15 cellular contexts compared by ENCODE assay signal in genomic region chr12:93713800-93714199, GRCh38. TPM values are rescaled to one million over a fixed set of nuclear protein-coding genes. Genes with fewer than 3 reads are reported as not detected.
"Had no signal": no experiment of that assay in that cellular context is flagged by ENCODE, and none has a peak within 500 bp of the region (broad histone marks: within the 10 kb centered on the region; RNA-seq: fewer than 3 reads in every experiment).

No MANE protein-coding gene starts in this region.

- DNase-seq: activated CD4-positive, alpha-beta T cell treated with anti-CD3 and anti-CD28 coated beads, Interleukin-2, amount 50 U/mL, for 48 hours; activated gamma-delta T cell treated with Interleukin-2 at 50 U/mL for 16 hours; activated naive CD8-positive, alpha-beta T cell treated with anti-CD3 and anti-CD28 coated beads, Interleukin-2, amount 10 ng/mL, durations not matched to agents 7 days and 5 days; activated T-cell treated with anti-CD3 and anti-CD28 coated beads, Interleukin-2, amount 50 U/mL, for 4 hours; hippocampal formation; left colon; nephron progenitor cell; retina; SHP77 treated with DMSO at 0.1 percent for 48 hours; T-helper 2 cell; upper lobe of left lung had no signal

- H3K36me3 Mint-ChIP-seq: stimulated activated effector memory CD8-positive, alpha-beta T cell treated with anti-CD3 and anti-CD28 coated beads, Interleukin-12 subunit alpha, Interleukin-12 subunit beta, amount 100 ng/mL, for 72 hours had no signal

- H3K27ac Mint-ChIP-seq: activated naive CD8-positive, alpha-beta T cell treated with anti-CD3 and anti-CD28 coated beads, Interleukin-2, amount 10 ng/mL, durations not matched to agents 7 days and 5 days; memory B cell; nephron progenitor cell; stimulated activated effector memory CD8-positive, alpha-beta T cell treated with anti-CD3 and anti-CD28 coated beads, Interleukin-12 subunit alpha, Interleukin-12 subunit beta, amount 100 ng/mL, for 72 hours had no signal

- H3K36me3 ChIP-seq: ascending aorta, upper lobe of left lung had no signal

- H3K27me3 ChIP-seq: ascending aorta, upper lobe of left lung had no signal

- H3K4me3 Mint-ChIP-seq: activated naive CD8-positive, alpha-beta T cell treated with anti-CD3 and anti-CD28 coated beads, Interleukin-2, amount 10 ng/mL, durations not matched to agents 7 days and 5 days; activated T-cell treated with anti-CD3 and anti-CD28 coated beads, Interleukin-2, amount 50 U/mL, for 4 hours; memory B cell; nephron progenitor cell; stimulated activated effector memory CD8-positive, alpha-beta T cell treated with anti-CD3 and anti-CD28 coated beads, Interleukin-12 subunit alpha, Interleukin-12 subunit beta, amount 100 ng/mL, for 72 hours had no signal

- H3K4me3 ChIP-seq: ascending aorta, upper lobe of left lung had no signal

- ATAC-seq: activated CD4-positive, CD25-positive, alpha-beta regulatory T cell treated with anti-CD3 and anti-CD28 coated beads, Interleukin-2, amount 50 U/mL, for 24 hours; activated T-cell treated with anti-CD3 and anti-CD28 coated beads, Interleukin-2, amount 50 U/mL, for 4 hours; left colon; stimulated activated effector memory CD8-positive, alpha-beta T cell treated with anti-CD3 and anti-CD28 coated beads, Interleukin-12 subunit alpha, Interleukin-12 subunit beta, amount 100 ng/mL, for 72 hours had no signal

- H3K27me3 Mint-ChIP-seq: memory B cell had no signal

- H3K4me1 Mint-ChIP-seq: activated naive CD8-positive, alpha-beta T cell treated with anti-CD3 and anti-CD28 coated beads, Interleukin-2, amount 10 ng/mL, durations not matched to agents 7 days and 5 days; memory B cell had no signal

RNA-seq across cellular contexts. Expression of gene CRADD, which starts 36.6 kb away (rescaled TPM):
- total RNA-seq: ascending aorta had no signal
